Comparison of ENCODE assay signal across 1 cellular context in the genomic region with DNA sequence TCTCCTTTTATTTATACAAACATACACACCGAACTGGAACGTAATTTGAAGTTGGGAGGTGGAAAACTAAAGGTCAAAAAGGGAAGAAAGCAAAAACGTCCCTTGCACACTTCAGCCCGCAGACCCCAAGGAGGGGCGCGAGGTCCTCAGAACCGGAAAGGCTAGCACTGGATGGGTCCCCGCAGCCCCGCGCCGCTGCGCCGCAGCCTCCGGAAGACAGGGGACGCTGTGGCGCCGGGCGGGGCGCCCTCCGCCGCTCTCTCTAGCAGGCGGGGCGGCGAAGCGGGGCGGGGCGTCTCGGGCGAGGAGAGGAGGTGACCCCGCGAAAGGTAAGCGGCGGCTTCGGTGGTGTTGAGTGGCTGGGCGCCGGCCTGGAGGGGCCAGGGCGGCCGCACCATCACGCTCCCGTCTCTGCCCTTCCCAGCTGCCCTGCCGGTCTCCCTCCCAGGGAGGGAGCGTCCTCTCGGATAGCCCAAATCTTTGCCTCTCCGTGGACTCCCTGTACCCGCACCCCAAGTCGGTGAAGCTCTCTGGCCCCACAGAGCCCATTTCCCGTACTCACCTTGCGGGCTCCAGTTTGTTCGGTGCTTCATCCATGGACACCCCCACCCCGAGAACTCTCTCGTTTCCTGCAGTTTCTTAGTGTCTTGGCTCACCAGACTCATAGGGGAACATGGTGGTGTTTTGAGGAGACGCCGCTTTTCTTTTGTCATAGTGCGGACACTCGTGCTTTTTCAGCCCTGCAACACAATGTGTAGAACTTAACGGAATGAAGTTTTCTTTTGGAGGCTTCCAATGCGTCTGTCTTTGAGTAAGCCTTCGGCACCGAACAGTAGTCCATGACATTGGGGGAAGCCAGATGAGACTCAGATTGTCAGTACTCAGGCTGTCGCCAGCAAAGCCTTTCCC.
TF ChIP-seq lines count a peak whose summit lies in the region.

A gene with protein sequence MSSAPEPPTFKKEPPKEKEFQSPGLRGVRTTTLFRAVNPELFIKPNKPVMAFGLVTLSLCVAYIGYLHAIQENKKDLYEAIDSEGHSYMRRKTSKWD (plus strand): TSS at position 285 of the 909 bp plus-strand sequence. CDS start 14,444 bp downstream, outside the sequence.

TF ChIP-seq in HEK293, 187 proteins besides CTCF, POLR2A, EP300 and RAD21 (continued from another document and continues in another):
- TF ChIP-seq, protein P1, sequence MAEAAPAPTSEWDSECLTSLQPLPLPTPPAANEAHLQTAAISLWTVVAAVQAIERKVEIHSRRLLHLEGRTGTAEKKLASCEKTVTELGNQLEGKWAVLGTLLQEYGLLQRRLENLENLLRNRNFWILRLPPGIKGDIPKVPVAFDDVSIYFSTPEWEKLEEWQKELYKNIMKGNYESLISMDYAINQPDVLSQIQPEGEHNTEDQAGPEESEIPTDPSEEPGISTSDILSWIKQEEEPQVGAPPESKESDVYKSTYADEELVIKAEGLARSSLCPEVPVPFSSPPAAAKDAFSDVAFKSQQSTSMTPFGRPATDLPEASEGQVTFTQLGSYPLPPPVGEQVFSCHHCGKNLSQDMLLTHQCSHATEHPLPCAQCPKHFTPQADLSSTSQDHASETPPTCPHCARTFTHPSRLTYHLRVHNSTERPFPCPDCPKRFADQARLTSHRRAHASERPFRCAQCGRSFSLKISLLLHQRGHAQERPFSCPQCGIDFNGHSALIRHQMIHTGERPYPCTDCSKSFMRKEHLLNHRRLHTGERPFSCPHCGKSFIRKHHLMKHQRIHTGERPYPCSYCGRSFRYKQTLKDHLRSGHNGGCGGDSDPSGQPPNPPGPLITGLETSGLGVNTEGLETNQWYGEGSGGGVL (tag by site-specific recombination; IDR thresholded peaks at IDR 0.05): peak; percentile 52; the same call in 1 of the 2 replicates
- TF ChIP-seq ZFHX2 (tag by site-specific recombination; conservative IDR thresholded peaks at IDR 0.05): peak; percentile 46
- no peak for TF ChIP-seq ZNF473 (tag by site-specific recombination; IDR thresholded peaks at IDR 0.05)
- no peak for TF ChIP-seq ZNF747 (tag by site-specific recombination; IDR thresholded peaks at IDR 0.05)
- peak; percentile 26; the same call in 1 of the 2 replicates for TF ChIP-seq GLIS1 (tag by site-specific recombination; IDR thresholded peaks at IDR 0.05)
- no peak for TF ChIP-seq OVOL3 (tag by site-specific recombination; IDR thresholded peaks at IDR 0.05)
- TF ChIP-seq, protein P2, sequence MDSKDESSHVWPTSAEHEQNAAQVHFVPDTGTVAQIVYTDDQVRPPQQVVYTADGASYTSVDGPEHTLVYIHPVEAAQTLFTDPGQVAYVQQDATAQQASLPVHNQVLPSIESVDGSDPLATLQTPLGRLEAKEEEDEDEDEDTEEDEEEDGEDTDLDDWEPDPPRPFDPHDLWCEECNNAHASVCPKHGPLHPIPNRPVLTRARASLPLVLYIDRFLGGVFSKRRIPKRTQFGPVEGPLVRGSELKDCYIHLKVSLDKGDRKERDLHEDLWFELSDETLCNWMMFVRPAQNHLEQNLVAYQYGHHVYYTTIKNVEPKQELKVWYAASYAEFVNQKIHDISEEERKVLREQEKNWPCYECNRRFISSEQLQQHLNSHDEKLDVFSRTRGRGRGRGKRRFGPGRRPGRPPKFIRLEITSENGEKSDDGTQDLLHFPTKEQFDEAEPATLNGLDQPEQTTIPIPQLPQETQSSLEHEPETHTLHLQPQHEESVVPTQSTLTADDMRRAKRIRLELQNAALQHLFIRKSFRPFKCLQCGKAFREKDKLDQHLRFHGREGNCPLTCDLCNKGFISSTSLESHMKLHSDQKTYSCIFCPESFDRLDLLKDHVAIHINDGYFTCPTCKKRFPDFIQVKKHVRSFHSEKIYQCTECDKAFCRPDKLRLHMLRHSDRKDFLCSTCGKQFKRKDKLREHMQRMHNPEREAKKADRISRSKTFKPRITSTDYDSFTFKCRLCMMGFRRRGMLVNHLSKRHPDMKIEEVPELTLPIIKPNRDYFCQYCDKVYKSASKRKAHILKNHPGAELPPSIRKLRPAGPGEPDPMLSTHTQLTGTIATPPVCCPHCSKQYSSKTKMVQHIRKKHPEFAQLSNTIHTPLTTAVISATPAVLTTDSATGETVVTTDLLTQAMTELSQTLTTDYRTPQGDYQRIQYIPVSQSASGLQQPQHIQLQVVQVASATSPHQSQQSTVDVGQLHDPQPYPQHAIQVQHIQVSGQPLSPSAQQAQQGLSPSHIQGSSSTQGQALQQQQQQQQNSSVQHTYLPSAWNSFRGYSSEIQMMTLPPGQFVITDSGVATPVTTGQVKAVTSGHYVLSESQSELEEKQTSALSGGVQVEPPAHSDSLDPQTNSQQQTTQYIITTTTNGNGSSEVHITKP (tag by site-specific recombination; IDR thresholded peaks at IDR 0.05): peak; percentile 67
- TF ChIP-seq, protein P3, sequence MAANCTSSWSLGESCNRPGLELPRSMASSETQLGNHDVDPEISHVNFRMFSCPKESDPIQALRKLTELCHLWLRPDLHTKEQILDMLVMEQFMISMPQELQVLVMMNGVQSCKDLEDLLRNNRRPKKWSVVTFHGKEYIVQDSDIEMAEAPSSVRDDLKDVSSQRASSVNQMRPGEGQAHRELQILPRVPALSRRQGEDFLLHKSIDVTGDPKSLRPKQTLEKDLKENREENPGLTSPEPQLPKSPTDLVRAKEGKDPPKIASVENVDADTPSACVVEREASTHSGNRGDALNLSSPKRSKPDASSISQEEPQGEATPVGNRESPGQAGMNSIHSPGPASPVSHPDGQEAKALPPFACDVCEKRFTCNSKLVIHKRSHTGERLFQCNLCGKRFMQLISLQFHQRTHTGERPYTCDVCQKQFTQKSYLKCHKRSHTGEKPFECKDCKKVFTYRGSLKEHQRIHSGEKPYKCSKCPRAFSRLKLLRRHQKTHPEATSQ (tag by site-specific recombination; IDR thresholded peaks at IDR 0.05): peak; percentile 99
- peak; percentile 98 for TF ChIP-seq ZNF660 (tag by site-specific recombination; IDR thresholded peaks at IDR 0.05)
- TF ChIP-seq, protein P4, sequence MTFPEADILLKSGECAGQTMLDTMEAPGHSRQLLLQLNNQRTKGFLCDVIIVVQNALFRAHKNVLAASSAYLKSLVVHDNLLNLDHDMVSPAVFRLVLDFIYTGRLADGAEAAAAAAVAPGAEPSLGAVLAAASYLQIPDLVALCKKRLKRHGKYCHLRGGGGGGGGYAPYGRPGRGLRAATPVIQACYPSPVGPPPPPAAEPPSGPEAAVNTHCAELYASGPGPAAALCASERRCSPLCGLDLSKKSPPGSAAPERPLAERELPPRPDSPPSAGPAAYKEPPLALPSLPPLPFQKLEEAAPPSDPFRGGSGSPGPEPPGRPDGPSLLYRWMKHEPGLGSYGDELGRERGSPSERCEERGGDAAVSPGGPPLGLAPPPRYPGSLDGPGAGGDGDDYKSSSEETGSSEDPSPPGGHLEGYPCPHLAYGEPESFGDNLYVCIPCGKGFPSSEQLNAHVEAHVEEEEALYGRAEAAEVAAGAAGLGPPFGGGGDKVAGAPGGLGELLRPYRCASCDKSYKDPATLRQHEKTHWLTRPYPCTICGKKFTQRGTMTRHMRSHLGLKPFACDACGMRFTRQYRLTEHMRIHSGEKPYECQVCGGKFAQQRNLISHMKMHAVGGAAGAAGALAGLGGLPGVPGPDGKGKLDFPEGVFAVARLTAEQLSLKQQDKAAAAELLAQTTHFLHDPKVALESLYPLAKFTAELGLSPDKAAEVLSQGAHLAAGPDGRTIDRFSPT (tag by site-specific recombination; IDR thresholded peaks at IDR 0.05): no peak
- TF ChIP-seq, protein P5, sequence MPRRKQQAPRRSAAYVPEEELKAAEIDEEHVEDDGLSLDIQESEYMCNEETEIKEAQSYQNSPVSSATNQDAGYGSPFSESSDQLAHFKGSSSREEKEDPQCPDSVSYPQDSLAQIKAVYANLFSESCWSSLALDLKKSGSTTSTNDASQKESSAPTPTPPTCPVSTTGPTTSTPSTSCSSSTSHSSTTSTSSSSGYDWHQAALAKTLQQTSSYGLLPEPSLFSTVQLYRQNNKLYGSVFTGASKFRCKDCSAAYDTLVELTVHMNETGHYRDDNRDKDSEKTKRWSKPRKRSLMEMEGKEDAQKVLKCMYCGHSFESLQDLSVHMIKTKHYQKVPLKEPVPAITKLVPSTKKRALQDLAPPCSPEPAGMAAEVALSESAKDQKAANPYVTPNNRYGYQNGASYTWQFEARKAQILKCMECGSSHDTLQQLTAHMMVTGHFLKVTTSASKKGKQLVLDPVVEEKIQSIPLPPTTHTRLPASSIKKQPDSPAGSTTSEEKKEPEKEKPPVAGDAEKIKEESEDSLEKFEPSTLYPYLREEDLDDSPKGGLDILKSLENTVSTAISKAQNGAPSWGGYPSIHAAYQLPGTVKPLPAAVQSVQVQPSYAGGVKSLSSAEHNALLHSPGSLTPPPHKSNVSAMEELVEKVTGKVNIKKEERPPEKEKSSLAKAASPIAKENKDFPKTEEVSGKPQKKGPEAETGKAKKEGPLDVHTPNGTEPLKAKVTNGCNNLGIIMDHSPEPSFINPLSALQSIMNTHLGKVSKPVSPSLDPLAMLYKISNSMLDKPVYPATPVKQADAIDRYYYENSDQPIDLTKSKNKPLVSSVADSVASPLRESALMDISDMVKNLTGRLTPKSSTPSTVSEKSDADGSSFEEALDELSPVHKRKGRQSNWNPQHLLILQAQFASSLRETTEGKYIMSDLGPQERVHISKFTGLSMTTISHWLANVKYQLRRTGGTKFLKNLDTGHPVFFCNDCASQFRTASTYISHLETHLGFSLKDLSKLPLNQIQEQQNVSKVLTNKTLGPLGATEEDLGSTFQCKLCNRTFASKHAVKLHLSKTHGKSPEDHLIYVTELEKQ (tag by site-specific recombination; IDR thresholded peaks at IDR 0.05; ENCODE audit: borderline replicate concordance): peak; percentile 31; the same call in 1 of the 2 replicates
- TF ChIP-seq KLF10 (tag by site-specific recombination; IDR thresholded peaks at IDR 0.05): no peak; the same call in 1 of the 2 replicates
- no peak for TF ChIP-seq FEZF1 (tag by site-specific recombination; IDR thresholded peaks at IDR 0.05)
- no peak for TF ChIP-seq ZNF664 (tag by site-specific recombination; IDR thresholded peaks at IDR 0.05)
- peak; percentile 34; the same call in 1 of the 2 replicates for TF ChIP-seq ZNF623 (tag by site-specific recombination; IDR thresholded peaks at IDR 0.05)
- peak; percentile 88 for TF ChIP-seq ZNF335 (tag by site-specific recombination; conservative IDR thresholded peaks at IDR 0.05)
- TF ChIP-seq ZNF701 (tag by site-specific recombination; IDR thresholded peaks at IDR 0.05): no peak
- peak; percentile 96 for TF ChIP-seq ZBTB8A (tag by site-specific recombination; IDR thresholded peaks at IDR 0.05)
- TF ChIP-seq ZNF239 (tag by site-specific recombination; IDR thresholded peaks at IDR 0.05): no peak
- 0 out of 2 replicates have a peak, but pooled peaks have one; percentile 10 for TF ChIP-seq ZBTB7A (tag by site-specific recombination; IDR thresholded peaks at IDR 0.05; ENCODE audit: low read depth)
- TF ChIP-seq ZNF324 (tag by site-specific recombination; IDR thresholded peaks at IDR 0.05): peak; percentile 85
- TF ChIP-seq, protein P6, sequence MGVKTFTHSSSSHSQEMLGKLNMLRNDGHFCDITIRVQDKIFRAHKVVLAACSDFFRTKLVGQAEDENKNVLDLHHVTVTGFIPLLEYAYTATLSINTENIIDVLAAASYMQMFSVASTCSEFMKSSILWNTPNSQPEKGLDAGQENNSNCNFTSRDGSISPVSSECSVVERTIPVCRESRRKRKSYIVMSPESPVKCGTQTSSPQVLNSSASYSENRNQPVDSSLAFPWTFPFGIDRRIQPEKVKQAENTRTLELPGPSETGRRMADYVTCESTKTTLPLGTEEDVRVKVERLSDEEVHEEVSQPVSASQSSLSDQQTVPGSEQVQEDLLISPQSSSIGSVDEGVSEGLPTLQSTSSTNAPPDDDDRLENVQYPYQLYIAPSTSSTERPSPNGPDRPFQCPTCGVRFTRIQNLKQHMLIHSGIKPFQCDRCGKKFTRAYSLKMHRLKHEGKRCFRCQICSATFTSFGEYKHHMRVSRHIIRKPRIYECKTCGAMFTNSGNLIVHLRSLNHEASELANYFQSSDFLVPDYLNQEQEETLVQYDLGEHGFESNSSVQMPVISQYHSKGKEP (tag by site-specific recombination; IDR thresholded peaks at IDR 0.05): peak; percentile 69; the same call in 1 of the 2 replicates
- TF ChIP-seq, protein P7, sequence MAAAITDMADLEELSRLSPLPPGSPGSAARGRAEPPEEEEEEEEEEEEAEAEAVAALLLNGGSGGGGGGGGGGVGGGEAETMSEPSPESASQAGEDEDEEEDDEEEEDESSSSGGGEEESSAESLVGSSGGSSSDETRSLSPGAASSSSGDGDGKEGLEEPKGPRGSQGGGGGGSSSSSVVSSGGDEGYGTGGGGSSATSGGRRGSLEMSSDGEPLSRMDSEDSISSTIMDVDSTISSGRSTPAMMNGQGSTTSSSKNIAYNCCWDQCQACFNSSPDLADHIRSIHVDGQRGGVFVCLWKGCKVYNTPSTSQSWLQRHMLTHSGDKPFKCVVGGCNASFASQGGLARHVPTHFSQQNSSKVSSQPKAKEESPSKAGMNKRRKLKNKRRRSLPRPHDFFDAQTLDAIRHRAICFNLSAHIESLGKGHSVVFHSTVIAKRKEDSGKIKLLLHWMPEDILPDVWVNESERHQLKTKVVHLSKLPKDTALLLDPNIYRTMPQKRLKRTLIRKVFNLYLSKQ (tag by site-specific recombination; IDR thresholded peaks at IDR 0.05; ENCODE audit: borderline replicate concordance): no peak
- peak; percentile 80 for TF ChIP-seq ZNF596 (tag by site-specific recombination; IDR thresholded peaks at IDR 0.05)
- no peak for TF ChIP-seq ZNF544 (tag by site-specific recombination; IDR thresholded peaks at IDR 0.05)
- TF ChIP-seq ZNF23 (tag by site-specific recombination; IDR thresholded peaks at IDR 0.05; ENCODE audit: borderline replicate concordance): no peak
- TF ChIP-seq ZFP3 (tag by site-specific recombination; IDR thresholded peaks at IDR 0.05; ENCODE audit: low read depth): no peak
- TF ChIP-seq KLF1 (tag by site-specific recombination; IDR thresholded peaks at IDR 0.05): peak; percentile 83
- TF ChIP-seq, protein P8, sequence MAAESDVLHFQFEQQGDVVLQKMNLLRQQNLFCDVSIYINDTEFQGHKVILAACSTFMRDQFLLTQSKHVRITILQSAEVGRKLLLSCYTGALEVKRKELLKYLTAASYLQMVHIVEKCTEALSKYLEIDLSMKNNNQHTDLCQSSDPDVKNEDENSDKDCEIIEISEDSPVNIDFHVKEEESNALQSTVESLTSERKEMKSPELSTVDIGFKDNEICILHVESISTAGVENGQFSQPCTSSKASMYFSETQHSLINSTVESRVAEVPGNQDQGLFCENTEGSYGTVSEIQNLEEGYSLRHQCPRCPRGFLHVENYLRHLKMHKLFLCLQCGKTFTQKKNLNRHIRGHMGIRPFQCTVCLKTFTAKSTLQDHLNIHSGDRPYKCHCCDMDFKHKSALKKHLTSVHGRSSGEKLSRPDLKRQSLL (tag by site-specific recombination; IDR thresholded peaks at IDR 0.05): 0 out of 2 replicates have a peak, but pooled peaks have one; percentile 29
- peak; percentile 79 for TF ChIP-seq ZFP69B (tag by site-specific recombination; IDR thresholded peaks at IDR 0.05)
- peak; percentile 51 for TF ChIP-seq ZBTB48 (tag by site-specific recombination; IDR thresholded peaks at IDR 0.05)
- TF ChIP-seq ZIC2 (tag by site-specific recombination; IDR thresholded peaks at IDR 0.05): peak; percentile 40; the same call in 1 of the 2 replicates
- no peak; the same call in none of the 2 replicates for TF ChIP-seq ZNF843 (tag by site-specific recombination; IDR thresholded peaks at IDR 0.05)
- TF ChIP-seq ZNF140 (tag by site-specific recombination; IDR thresholded peaks at IDR 0.05): no peak
